ENCODE assay signal across 27 cellular contexts in genomic region chr7:79091661-79092060, GRCh38.
A peak's percentile ranks its signal among the peaks of the same experiment; 100 is the strongest.
DNase-seq lines count a peak whose midpoint lies in the region; ATAC-seq, FAIRE-seq and TF ChIP-seq lines count a peak whose summit lies in the region.
"Had no signal": no experiment of that assay in that cellular context is flagged by ENCODE, and none has a peak within 500 bp of the region (broad histone marks: within the 10 kb centered on the region; RNA-seq: fewer than 3 reads in every experiment).

No MANE protein-coding gene starts in this region.

- no peaks in the 10 kb centered on the region for H3K4me1 ChIP-seq in GM12878 (ENCODE audit: control insufficient read depth, insufficient read depth, low read length)
- H3K4me1 ChIP-seq in CD4-positive, alpha-beta memory T cell (ENCODE audit: insufficient read depth, low read length), result no peaks in the 10 kb centered on the region
- H3K4me1 ChIP-seq: prostate gland, suprapubic skin had no signal

- H3K4me3 Mint-ChIP-seq in CD4-positive, alpha-beta memory T cell, result no peak overlapping the region
- H3K4me3 Mint-ChIP-seq: activated naive CD4-positive, alpha-beta T cell treated with anti-CD3 and anti-CD28 coated beads for 36 hours; activated T-cell treated with anti-CD3 and anti-CD28 coated beads, Interleukin-2, amount 50 U/mL, for 72 hours; stimulated activated effector memory CD8-positive, alpha-beta T cell treated with anti-CD3 and anti-CD28 coated beads, Interleukin-12 subunit alpha, Interleukin-12 subunit beta, amount 100 ng/mL, for 72 hours had no signal

- RAD21 ChIA-PET in GM12878 (lab: Charles Lee; ENCODE audit: unreplicated experiment), result no interaction called here

- no peaks in the 10 kb centered on the region for H3K27me3 Mint-ChIP-seq in CD4-positive, alpha-beta memory T cell

- no peak overlapping the region for H3K9ac ChIP-seq in GM12878 (ENCODE audit: control insufficient read depth, insufficient read depth, low read length)

- ATAC-seq in GM12878, result no peak
- no peak for ATAC-seq in GM18498 (IDR thresholded peaks at IDR 0.05; ENCODE audit: unreplicated experiment)
- ATAC-seq: activated T-cell treated with anti-CD3 and anti-CD28 coated beads, Interleukin-2, amount 50 U/mL, for 72 hours; Right ventricle myocardium inferior; stimulated activated effector memory CD8-positive, alpha-beta T cell treated with anti-CD3 and anti-CD28 coated beads, Interleukin-12 subunit alpha, Interleukin-12 subunit beta, amount 100 ng/mL, for 72 hours had no signal

- CTCF ChIA-PET in BJ (lab: Yijun Ruan, JAX), result interaction anchor here (1.7 kb wide), 1 partner anchor 14 kb away, joined by 3 read pairs; no protein-coding TSS in a partner anchor
- CTCF ChIA-PET in GM12878 (lab: Yijun Ruan, JAX), result no interaction called here
- CTCF ChIA-PET in CD4-positive, alpha-beta memory T cell (lab: Charles Lee; ENCODE audit: partially characterized antibody), result no interaction called here

- H3K9me3 ChIP-seq in GM12878 (replicated peaks; ENCODE audit: control insufficient read depth, insufficient read depth, low read length), result no peaks in the 10 kb centered on the region
- peaks cover 0 to 2% of the 10 kb centered on the region in 2 donors for H3K9me3 ChIP-seq in CD4-positive, alpha-beta memory T cell (ENCODE audit: control insufficient read depth in 1 of 2, low read length in 2 of 2)
- H3K9me3 ChIP-seq: neutrophil, prostate gland, suprapubic skin had no signal

- no peaks in the 10 kb centered on the region for H3K79me2 ChIP-seq in GM12878 (ENCODE audit: control insufficient read depth, insufficient read depth, low read length)

- in situ Hi-C loops in GM12878 (cut with MboI), result no loop called here

- no peak for FAIRE-seq in GM12878 (lab: Jason Lieb, UNC)
- FAIRE-seq: H1, TTC549 had no signal

- no peak for TF ChIP-seq RAD21 in GM12878 (IDR thresholded peaks at IDR 0.05; ENCODE audit: insufficient read depth, low read depth, low read length)

- no TSS peak for BruUV-seq in GM12878 (replicated peaks; lab: Mats Ljungman, UMichigan)

- no peaks in the 10 kb centered on the region for H3K36me3 Mint-ChIP-seq in CD4-positive, alpha-beta memory T cell
- H3K36me3 Mint-ChIP-seq: stimulated activated effector memory CD8-positive, alpha-beta T cell treated with anti-CD3 and anti-CD28 coated beads, Interleukin-12 subunit alpha, Interleukin-12 subunit beta, amount 100 ng/mL, for 72 hours had no signal

- intact Hi-C loops in GM12878 (cut with micrococcal nuclease; ENCODE audit: unreplicated experiment), result no loop called here
- intact Hi-C loops in CD4-positive, alpha-beta memory T cell (cut with micrococcal nuclease), result no loop called here

- H3K27ac ChIP-seq in GM12878 (ENCODE audit: control insufficient read depth, insufficient read depth), result no peak overlapping the region
- no peak overlapping the region for H3K27ac ChIP-seq in CD4-positive, alpha-beta memory T cell (ENCODE audit: low read depth, low read length)
- H3K27ac ChIP-seq: neutrophil, prostate gland, suprapubic skin had no signal

- TF ChIP-seq CTCF in BJ (IDR thresholded peaks at IDR 0.05; ENCODE audit: insufficient read depth, low read depth, low read length) (no peak), GM12878 (IDR thresholded peaks at IDR 0.05 in 2 of 3, conservative IDR thresholded peaks at IDR 0.05 in 1 of 3; ENCODE audit: control insufficient read depth in 2 of 3, extremely low read depth in 1 of 3, insufficient read depth in 1 of 3, low read depth in 3 of 3, low read length in 3 of 3) (no peak)

- WGBS in GM12878 (ENCODE audit: insufficient coverage, insufficient replicate concordance, low lambda C conversion rate, missing lambda C conversion rate), result 3% methylated on average over 2 of the region's 2 CpGs

- no peak for TF ChIP-seq EP300 in GM12878 (IDR thresholded peaks at IDR 0.05; ENCODE audit: borderline replicate concordance in 1 of 2, control insufficient read depth in 1 of 2, low read depth in 2 of 2, low read length in 2 of 2)

- DNase-seq in BJ (ENCODE audit: low read depth) (peak; percentile 37), HCEC 1CT (peak; percentile 31), GM12878 (ENCODE audit: low read depth, low spot score) (no peak), foreskin melanocyte (peak; percentile 66), dedifferentiated amniotic fluid mesenchymal stem cell (ENCODE audit: extremely low spot score) (no peak)
- no peak for DNase-seq in CD4-positive, alpha-beta memory T cell
- DNase-seq: activated CD4-positive, alpha-beta T cell treated with anti-CD3 and anti-CD28 coated beads for 4 hours; activated naive CD4-positive, alpha-beta T cell treated with anti-CD3 and anti-CD28 coated beads for 36 hours; activated T-cell treated with anti-CD3 and anti-CD28 coated beads, Interleukin-2, amount 50 U/mL, for 72 hours; anterior cingulate cortex; cerebellar nuclear complex; DMS79; effector CD8-positive, alpha-beta T cell; erythroblast; glutamatergic neuron; NCI-H146; NCI-H2171 treated with DMSO at 0.1 percent for 48 hours; NCI-H526 treated with DMSO at 0.1 percent for 48 hours; stimulated activated CD4-positive, alpha-beta T cell treated with anti-CD3 and anti-CD28 coated beads, Interleukin-1b, Interleukin-23, amount 100 ng/mL, for 48 hours had no signal

- no peak for TF ChIP-seq POLR2A in GM12878 (IDR thresholded peaks at IDR 0.05; ENCODE audit: low read depth, low read length)

- H2AFZ ChIP-seq in GM12878 (ENCODE audit: control insufficient read depth, low read depth, low read length), result no peak overlapping the region

- H3K36me3 ChIP-seq in BJ (ENCODE audit: control insufficient read depth, insufficient read depth, low read length), result no peaks in the 10 kb centered on the region
- no peaks in the 10 kb centered on the region for H3K36me3 ChIP-seq in GM12878 (ENCODE audit: control insufficient read depth in 2 of 2, insufficient read depth in 2 of 2, low read length in 1 of 2)
- no peaks in the 10 kb centered on the region for H3K36me3 ChIP-seq in CD4-positive, alpha-beta memory T cell (ENCODE audit: insufficient read depth, low read length)
- H3K36me3 ChIP-seq: neutrophil, prostate gland, suprapubic skin had no signal

- H4K20me1 ChIP-seq in GM12878 (ENCODE audit: control insufficient read depth, insufficient read depth), result no peaks in the 10 kb centered on the region

- no peak overlapping the region for H3K27ac Mint-ChIP-seq in CD4-positive, alpha-beta memory T cell
- H3K27ac Mint-ChIP-seq: activated naive CD4-positive, alpha-beta T cell treated with anti-CD3 and anti-CD28 coated beads for 36 hours; activated T-cell treated with anti-CD3 and anti-CD28 coated beads, Interleukin-2, amount 50 U/mL, for 72 hours; stimulated activated effector memory CD8-positive, alpha-beta T cell treated with anti-CD3 and anti-CD28 coated beads, Interleukin-12 subunit alpha, Interleukin-12 subunit beta, amount 100 ng/mL, for 72 hours had no signal

- SMC1A ChIA-PET in GM12878 (lab: Charles Lee; ENCODE audit: uncharacterized antibody, unreplicated experiment), result interaction anchor here (0.5 kb wide), 1 partner anchor 377 kb away, joined by 3 read pairs; no protein-coding TSS in a partner anchor

- POLR2A ChIA-PET in BJ (lab: Charles Lee), result interaction anchor here (0.6 kb wide), 1 partner anchor 911 kb away, joined by 4 read pairs; no protein-coding TSS in a partner anchor
- POLR2A ChIA-PET in GM12878 (lab: Charles Lee), result no interaction called here
- POLR2A ChIA-PET in CD4-positive, alpha-beta memory T cell (lab: Charles Lee; ENCODE audit: partially characterized antibody), result no interaction called here

- H3K27me3 ChIP-seq in BJ (ENCODE audit: control insufficient read depth, insufficient read depth, low read length) (no peaks in the 10 kb centered on the region), GM12878 (replicated peaks in 1 of 2; ENCODE audit: control insufficient read depth in 2 of 2, insufficient read depth in 2 of 2, low read length in 1 of 2) (no peaks in the 10 kb centered on the region)
- no peaks in the 10 kb centered on the region for H3K27me3 ChIP-seq in CD4-positive, alpha-beta memory T cell (ENCODE audit: insufficient read depth, low read length)
- H3K27me3 ChIP-seq: neutrophil, suprapubic skin had no signal

- H3K4me3 ChIP-seq in BJ (ENCODE audit: low read depth, low read length), result no peak overlapping the region
- no peak overlapping the region for H3K4me3 ChIP-seq in GM12878
- no peak overlapping the region for H3K4me3 ChIP-seq in CD4-positive, alpha-beta memory T cell (ENCODE audit: low read length in 2 of 2)
- H3K4me3 ChIP-seq: prostate gland, suprapubic skin had no signal

- peaks cover 3 to 17% (median 8%) of the 10 kb centered on the region in 8 donors for H3K9me3 Mint-ChIP-seq in CD4-positive, alpha-beta memory T cell

- H3K4me1 Mint-ChIP-seq in CD4-positive, alpha-beta memory T cell, result no peaks in the 10 kb centered on the region
- H3K4me1 Mint-ChIP-seq: stimulated activated effector memory CD8-positive, alpha-beta T cell treated with anti-CD3 and anti-CD28 coated beads, Interleukin-12 subunit alpha, Interleukin-12 subunit beta, amount 100 ng/mL, for 72 hours had no signal

- H3K4me2 ChIP-seq in GM12878 (ENCODE audit: control insufficient read depth, insufficient read depth), result no peak overlapping the region

TF ChIP-seq in GM12878, 131 proteins besides CTCF, POLR2A, EP300 and RAD21 (continues in another document):
- TF ChIP-seq FOXM1 (IDR thresholded peaks at IDR 0.05; ENCODE audit: low read depth, low read length) (no peak), USF2 (IDR thresholded peaks at IDR 0.05; ENCODE audit: borderline replicate concordance, low read depth, low read length) (no peak), POU2F2 (IDR thresholded peaks at IDR 0.05; ENCODE audit: borderline replicate concordance, low read depth, low read length) (no peak)

Comparison
In these comparisons a context has a peak if more than half of its experiments do, and no peak if none do; other contexts are left out.
1. DNase-seq: peak in BJ (single experiment), HCEC 1CT (single experiment) and foreskin melanocyte (single experiment); none in GM12878 (single experiment), dedifferentiated amniotic fluid mesenchymal stem cell (single experiment) and CD4-positive, alpha-beta memory T cell (0 of 5).